In genomic region chr4:164648151-164648848, GRCh38 we compare ENCODE assay signal across 16 cellular contexts.
DNase-seq lines count a peak whose midpoint lies in the region; ATAC-seq and TF ChIP-seq lines count a peak whose summit lies in the region.
"Had no signal": no experiment of that assay in that cellular context is flagged by ENCODE, and none has a peak within 500 bp of the region (broad histone marks: within the 10 kb centered on the region; RNA-seq: fewer than 3 reads in every experiment).

No MANE protein-coding gene starts in this region.

- DNase-seq in AG20443 (ENCODE audit: low spot score) (peak; percentile 14), MG63 (peak; percentile 26), mammary epithelial cell (peak; percentile 89), lung (ENCODE audit: low spot score) (no peak), NCI-H1048 (lab: John Stamatoyannopoulos, UW) (no peak), NCI-H345 (lab: John Stamatoyannopoulos, UW) (no peak), WERI-Rb-1 (no peak), thyroid gland (no peak)
- DNase-seq: activated CD4-positive, alpha-beta T cell treated with anti-CD3 and anti-CD28 coated beads for 4 hours; Calu3; cerebellar nuclear complex; naive B cell; NCI-H1930; NCI-H524 treated with DMSO at 0.1 percent for 48 hours; Peyer's patch; T-helper 2 cell had no signal

- peak overlapping the region; percentile 34 for H3K4me2 ChIP-seq in mammary epithelial cell (ENCODE audit: insufficient read depth, low read depth, low read length)

- TF ChIP-seq CTCF in mammary epithelial cell (conservative IDR thresholded peaks at IDR 0.05 in 1 of 2, IDR thresholded peaks at IDR 0.05 in 1 of 2; ENCODE audit: extremely low read depth in 1 of 2, insufficient read depth in 1 of 2, low read depth in 1 of 2, low read length in 2 of 2) = no peak
- no peak for TF ChIP-seq CTCF in lung (IDR thresholded peaks at IDR 0.05; ENCODE audit: control extremely low read depth, extremely low read depth)
- TF ChIP-seq CTCF in WERI-Rb-1 (IDR thresholded peaks at IDR 0.05; ENCODE audit: low read depth, low read length) = no peak
- no peak for TF ChIP-seq CTCF in thyroid gland (IDR thresholded peaks at IDR 0.05)

- in situ Hi-C loops in mammary epithelial cell (cut with MboI; ENCODE audit: low sequenced_read_pairs in 2 of 2) = no loop called here

- H3K36me3 ChIP-seq in MG63 = no peaks in the 10 kb centered on the region
- no peaks in the 10 kb centered on the region for H3K36me3 ChIP-seq in mammary epithelial cell (ENCODE audit: insufficient read depth, low read length)
- no peaks in the 10 kb centered on the region for H3K36me3 ChIP-seq in lung (ENCODE audit: control insufficient read depth in 2 of 2, insufficient read depth in 2 of 2, low read length in 2 of 2)
- no peaks in the 10 kb centered on the region for H3K36me3 ChIP-seq in WERI-Rb-1
- no peaks in the 10 kb centered on the region for H3K36me3 ChIP-seq in thyroid gland
- H3K36me3 ChIP-seq: Peyer's patch had no signal

- 0% methylated on average over 1 of the region's 1 CpG for WGBS in mammary epithelial cell (ENCODE audit: low coverage, missing lambda C conversion rate)
- 60 to 63% methylated on average over 1 of the region's 1 CpG for WGBS in lung, 2 donors
- WGBS in thyroid gland, 2 donors = 31 to 38% methylated on average over 1 of the region's 1 CpG

- BruUV-seq in mammary epithelial cell (replicated peaks; lab: Mats Ljungman, UMichigan) = no TSS peak

- no peaks in the 10 kb centered on the region for H4K20me1 ChIP-seq in mammary epithelial cell (ENCODE audit: insufficient read depth, low read length)

- ATAC-seq in lung (ENCODE audit: insufficient read depth, low FRiP score) = peak; percentile 11

- H3K9ac ChIP-seq in mammary epithelial cell (ENCODE audit: insufficient read depth, low read length) = no peak overlapping the region

- no peaks in the 10 kb centered on the region for H3K79me2 ChIP-seq in mammary epithelial cell (ENCODE audit: insufficient read depth, low read length)

- no peak for TF ChIP-seq POLR2A in thyroid gland (IDR thresholded peaks at IDR 0.05)

- no peak overlapping the region for H2AFZ ChIP-seq in mammary epithelial cell (ENCODE audit: low read depth, low read length)

- CTCF ChIA-PET in mammary epithelial cell (lab: Charles Lee; ENCODE audit: low non-redundant PET) = interaction anchor here (0.5 to 0.7 kb wide), 2 partner anchors 143 to 202 kb away, joined by 4 to 5 read pairs; no protein-coding TSS in a partner anchor

- no peaks in the 10 kb centered on the region for H3K9me3 ChIP-seq in MG63
- H3K9me3 ChIP-seq in mammary epithelial cell (replicated peaks; ENCODE audit: insufficient read depth, low read length) = no peaks in the 10 kb centered on the region
- no peaks in the 10 kb centered on the region for H3K9me3 ChIP-seq in lung (ENCODE audit: control insufficient read depth in 2 of 2, insufficient read depth in 1 of 2, low read length in 1 of 2)
- H3K9me3 ChIP-seq in WERI-Rb-1 (ENCODE audit: severe bottlenecking) = no peaks in the 10 kb centered on the region
- no peaks in the 10 kb centered on the region for H3K9me3 ChIP-seq in thyroid gland
- H3K9me3 ChIP-seq: Peyer's patch had no signal

- intact Hi-C loops in mammary epithelial cell (cut with micrococcal nuclease) = no loop called here
- intact Hi-C loops in thyroid gland (cut with DNase I) = no loop called here

- dilution Hi-C loops in mammary epithelial cell (cut with HindIII; ENCODE audit: low sequenced_read_pairs) = no loop called here

- no peaks in the 10 kb centered on the region for H3K27me3 ChIP-seq in MG63
- H3K27me3 ChIP-seq in mammary epithelial cell (ENCODE audit: insufficient read depth, low read length) = no peaks in the 10 kb centered on the region
- H3K27me3 ChIP-seq in lung (ENCODE audit: control insufficient read depth, insufficient read depth) = no peaks in the 10 kb centered on the region
- no peaks in the 10 kb centered on the region for H3K27me3 ChIP-seq in WERI-Rb-1 (ENCODE audit: insufficient read depth, low read depth, severe bottlenecking)
- H3K27me3 ChIP-seq in thyroid gland = no peaks in the 10 kb centered on the region
- H3K27me3 ChIP-seq: Peyer's patch had no signal

- H3K27ac ChIP-seq in mammary epithelial cell (ENCODE audit: insufficient read depth, low read depth, low read length) (peak overlapping the region; percentile 71), lung (ENCODE audit: low read depth in 1 of 2, low read length in 1 of 2) (no peak overlapping the region), WERI-Rb-1 (no peak overlapping the region), thyroid gland (no peak overlapping the region)
- H3K27ac ChIP-seq: Peyer's patch had no signal

- H3K4me1 ChIP-seq in mammary epithelial cell (ENCODE audit: insufficient read depth, low read length) (peaks cover 13% of the 10 kb centered on the region), lung (ENCODE audit: control insufficient read depth in 2 of 2, insufficient read depth in 2 of 2, low read length in 2 of 2) (no peaks in the 10 kb centered on the region), thyroid gland (peaks cover 0 to 4% of the 10 kb centered on the region in 2 donors)
- H3K4me1 ChIP-seq: Peyer's patch had no signal

- H3K4me3 ChIP-seq in MG63 (no peak overlapping the region), mammary epithelial cell (replicated peaks in 1 of 3; ENCODE audit: insufficient read depth in 1 of 3, low read depth in 2 of 3, low read length in 3 of 3) (no peak overlapping the region), lung (no peak overlapping the region), WERI-Rb-1 (ENCODE audit: low read depth, low read length) (no peak overlapping the region), thyroid gland (replicated peaks in 1 of 3) (no peak overlapping the region)
- H3K4me3 ChIP-seq: Peyer's patch had no signal

Comparison
In these comparisons a context has a peak if more than half of its experiments do, and no peak if none do; other contexts are left out.
1. DNase-seq: peak in AG20443 (single experiment), MG63 (single experiment) and mammary epithelial cell (single experiment); none in lung (single experiment), NCI-H1048 (single experiment), NCI-H345 (single experiment), WERI-Rb-1 (single experiment) and thyroid gland (0 of 2).